3 cellular contexts compared by ENCODE assay signal in the genomic region with DNA sequence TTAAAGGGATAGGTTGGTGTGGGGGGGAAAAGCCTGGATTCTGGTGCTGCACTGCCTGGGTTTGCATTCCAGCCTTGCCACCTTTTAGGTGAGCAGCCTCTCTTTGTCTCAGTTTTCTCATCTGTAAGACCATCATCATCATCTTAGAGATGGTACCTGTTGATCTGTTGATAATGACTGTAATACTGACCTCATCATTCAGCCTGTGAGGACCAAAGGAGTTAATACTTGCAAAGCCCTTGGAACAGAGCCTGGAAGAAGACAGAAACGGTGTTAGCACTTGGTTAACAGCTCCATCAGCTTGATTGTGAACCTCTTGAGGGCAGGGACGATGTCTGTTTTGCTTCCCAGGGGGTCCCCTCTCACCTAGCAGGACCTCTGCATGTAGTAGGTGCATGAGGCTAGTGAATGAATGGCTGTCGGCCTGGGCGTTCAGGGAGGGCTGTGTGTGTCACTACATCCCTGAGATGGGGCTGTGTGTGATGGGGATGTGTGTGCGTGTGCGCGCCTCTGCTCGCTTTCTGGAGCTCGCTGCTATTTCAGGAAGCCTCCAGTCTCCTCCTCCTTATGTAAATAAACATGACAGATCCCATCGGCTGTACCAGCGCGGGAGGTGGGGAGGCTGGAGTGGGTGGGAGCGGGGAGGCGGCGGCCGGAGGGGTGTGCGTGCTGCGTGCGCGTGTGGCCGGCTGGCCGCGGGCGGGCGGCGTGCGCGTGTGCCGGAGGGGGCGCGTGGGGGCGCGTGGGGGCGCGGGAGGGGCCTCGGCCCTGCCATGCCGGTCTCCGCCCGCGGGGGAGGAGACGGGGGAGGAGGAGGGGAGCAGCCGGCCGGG.
TF ChIP-seq lines count a peak whose summit lies in the region.

No MANE protein-coding gene starts in this region.

TF ChIP-seq in IMR-90, 13 proteins besides CTCF, POLR2A, EP300 and RAD21:
- no peak for TF ChIP-seq RFX5 (IDR thresholded peaks at IDR 0.05; ENCODE audit: low read depth, low read length)
- TF ChIP-seq CHD1 (IDR thresholded peaks at IDR 0.05; ENCODE audit: low read depth, low read length): no peak
- peak; percentile 49; the same call in 1 of the 2 replicates for TF ChIP-seq BHLHE40 (IDR thresholded peaks at IDR 0.05; ENCODE audit: low read depth, low read length)
- TF ChIP-seq RCOR1 (IDR thresholded peaks at IDR 0.05; ENCODE audit: insufficient replicate concordance, low read length): no peak
- peak; percentile 73; the same call in 1 of the 2 replicates for TF ChIP-seq MXI1 (IDR thresholded peaks at IDR 0.05; ENCODE audit: borderline replicate concordance, low read depth, low read length)
- peak; percentile 80; the same call in 1 of the 2 replicates for TF ChIP-seq MAZ (IDR thresholded peaks at IDR 0.05; ENCODE audit: borderline replicate concordance, low read depth, low read length)
- TF ChIP-seq, protein P1, sequence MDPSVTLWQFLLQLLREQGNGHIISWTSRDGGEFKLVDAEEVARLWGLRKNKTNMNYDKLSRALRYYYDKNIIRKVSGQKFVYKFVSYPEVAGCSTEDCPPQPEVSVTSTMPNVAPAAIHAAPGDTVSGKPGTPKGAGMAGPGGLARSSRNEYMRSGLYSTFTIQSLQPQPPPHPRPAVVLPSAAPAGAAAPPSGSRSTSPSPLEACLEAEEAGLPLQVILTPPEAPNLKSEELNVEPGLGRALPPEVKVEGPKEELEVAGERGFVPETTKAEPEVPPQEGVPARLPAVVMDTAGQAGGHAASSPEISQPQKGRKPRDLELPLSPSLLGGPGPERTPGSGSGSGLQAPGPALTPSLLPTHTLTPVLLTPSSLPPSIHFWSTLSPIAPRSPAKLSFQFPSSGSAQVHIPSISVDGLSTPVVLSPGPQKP (IDR thresholded peaks at IDR 0.05; ENCODE audit: borderline replicate concordance, low read depth, low read length): no peak

TF ChIP-seq in SK-N-SH treated with all-trans-retinoic acid at 6 μM for 48 hours, 23 proteins besides CTCF, POLR2A, EP300 and RAD21:
- TF ChIP-seq ZFP3 (CRISPR knock-in tag; IDR thresholded peaks at IDR 0.05) (no peak), ZFP30 (CRISPR knock-in tag; IDR thresholded peaks at IDR 0.05) (no peak), ZNF565 (CRISPR knock-in tag; conservative IDR thresholded peaks at IDR 0.05; ENCODE audit: low read depth) (no peak), CSDC2 (CRISPR knock-in tag; IDR thresholded peaks at IDR 0.05) (no peak), RARB (CRISPR knock-in tag; IDR thresholded peaks at IDR 0.05) (no peak), TCF4 (CRISPR knock-in tag; IDR thresholded peaks at IDR 0.05; ENCODE audit: borderline replicate concordance) (no peak), SNAI2 (CRISPR knock-in tag; IDR thresholded peaks at IDR 0.05) (no peak), ZNF8 (CRISPR knock-in tag; IDR thresholded peaks at IDR 0.05) (no peak), BACH2 (CRISPR knock-in tag; IDR thresholded peaks at IDR 0.05; ENCODE audit: borderline replicate concordance) (no peak)
- TF ChIP-seq, protein P2, sequence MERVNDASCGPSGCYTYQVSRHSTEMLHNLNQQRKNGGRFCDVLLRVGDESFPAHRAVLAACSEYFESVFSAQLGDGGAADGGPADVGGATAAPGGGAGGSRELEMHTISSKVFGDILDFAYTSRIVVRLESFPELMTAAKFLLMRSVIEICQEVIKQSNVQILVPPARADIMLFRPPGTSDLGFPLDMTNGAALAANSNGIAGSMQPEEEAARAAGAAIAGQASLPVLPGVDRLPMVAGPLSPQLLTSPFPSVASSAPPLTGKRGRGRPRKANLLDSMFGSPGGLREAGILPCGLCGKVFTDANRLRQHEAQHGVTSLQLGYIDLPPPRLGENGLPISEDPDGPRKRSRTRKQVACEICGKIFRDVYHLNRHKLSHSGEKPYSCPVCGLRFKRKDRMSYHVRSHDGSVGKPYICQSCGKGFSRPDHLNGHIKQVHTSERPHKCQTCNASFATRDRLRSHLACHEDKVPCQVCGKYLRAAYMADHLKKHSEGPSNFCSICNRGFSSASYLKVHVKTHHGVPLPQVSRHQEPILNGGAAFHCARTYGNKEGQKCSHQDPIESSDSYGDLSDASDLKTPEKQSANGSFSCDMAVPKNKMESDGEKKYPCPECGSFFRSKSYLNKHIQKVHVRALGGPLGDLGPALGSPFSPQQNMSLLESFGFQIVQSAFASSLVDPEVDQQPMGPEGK (CRISPR knock-in tag; IDR thresholded peaks at IDR 0.05; ENCODE audit: borderline replicate concordance): no peak
- TF ChIP-seq, protein P3, sequence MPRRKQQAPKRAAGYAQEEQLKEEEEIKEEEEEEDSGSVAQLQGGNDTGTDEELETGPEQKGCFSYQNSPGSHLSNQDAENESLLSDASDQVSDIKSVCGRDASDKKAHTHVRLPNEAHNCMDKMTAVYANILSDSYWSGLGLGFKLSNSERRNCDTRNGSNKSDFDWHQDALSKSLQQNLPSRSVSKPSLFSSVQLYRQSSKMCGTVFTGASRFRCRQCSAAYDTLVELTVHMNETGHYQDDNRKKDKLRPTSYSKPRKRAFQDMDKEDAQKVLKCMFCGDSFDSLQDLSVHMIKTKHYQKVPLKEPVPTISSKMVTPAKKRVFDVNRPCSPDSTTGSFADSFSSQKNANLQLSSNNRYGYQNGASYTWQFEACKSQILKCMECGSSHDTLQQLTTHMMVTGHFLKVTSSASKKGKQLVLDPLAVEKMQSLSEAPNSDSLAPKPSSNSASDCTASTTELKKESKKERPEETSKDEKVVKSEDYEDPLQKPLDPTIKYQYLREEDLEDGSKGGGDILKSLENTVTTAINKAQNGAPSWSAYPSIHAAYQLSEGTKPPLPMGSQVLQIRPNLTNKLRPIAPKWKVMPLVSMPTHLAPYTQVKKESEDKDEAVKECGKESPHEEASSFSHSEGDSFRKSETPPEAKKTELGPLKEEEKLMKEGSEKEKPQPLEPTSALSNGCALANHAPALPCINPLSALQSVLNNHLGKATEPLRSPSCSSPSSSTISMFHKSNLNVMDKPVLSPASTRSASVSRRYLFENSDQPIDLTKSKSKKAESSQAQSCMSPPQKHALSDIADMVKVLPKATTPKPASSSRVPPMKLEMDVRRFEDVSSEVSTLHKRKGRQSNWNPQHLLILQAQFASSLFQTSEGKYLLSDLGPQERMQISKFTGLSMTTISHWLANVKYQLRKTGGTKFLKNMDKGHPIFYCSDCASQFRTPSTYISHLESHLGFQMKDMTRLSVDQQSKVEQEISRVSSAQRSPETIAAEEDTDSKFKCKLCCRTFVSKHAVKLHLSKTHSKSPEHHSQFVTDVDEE (CRISPR knock-in tag; IDR thresholded peaks at IDR 0.05): no peak
- TF ChIP-seq, protein P4, sequence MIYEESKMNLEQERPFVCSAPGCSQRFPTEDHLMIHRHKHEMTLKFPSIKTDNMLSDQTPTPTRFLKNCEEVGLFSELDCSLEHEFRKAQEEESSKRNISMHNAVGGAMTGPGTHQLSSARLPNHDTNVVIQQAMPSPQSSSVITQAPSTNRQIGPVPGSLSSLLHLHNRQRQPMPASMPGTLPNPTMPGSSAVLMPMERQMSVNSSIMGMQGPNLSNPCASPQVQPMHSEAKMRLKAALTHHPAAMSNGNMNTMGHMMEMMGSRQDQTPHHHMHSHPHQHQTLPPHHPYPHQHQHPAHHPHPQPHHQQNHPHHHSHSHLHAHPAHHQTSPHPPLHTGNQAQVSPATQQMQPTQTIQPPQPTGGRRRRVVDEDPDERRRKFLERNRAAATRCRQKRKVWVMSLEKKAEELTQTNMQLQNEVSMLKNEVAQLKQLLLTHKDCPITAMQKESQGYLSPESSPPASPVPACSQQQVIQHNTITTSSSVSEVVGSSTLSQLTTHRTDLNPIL (CRISPR knock-in tag; IDR thresholded peaks at IDR 0.05; ENCODE audit: low read depth): no peak
- TF ChIP-seq, protein P5, sequence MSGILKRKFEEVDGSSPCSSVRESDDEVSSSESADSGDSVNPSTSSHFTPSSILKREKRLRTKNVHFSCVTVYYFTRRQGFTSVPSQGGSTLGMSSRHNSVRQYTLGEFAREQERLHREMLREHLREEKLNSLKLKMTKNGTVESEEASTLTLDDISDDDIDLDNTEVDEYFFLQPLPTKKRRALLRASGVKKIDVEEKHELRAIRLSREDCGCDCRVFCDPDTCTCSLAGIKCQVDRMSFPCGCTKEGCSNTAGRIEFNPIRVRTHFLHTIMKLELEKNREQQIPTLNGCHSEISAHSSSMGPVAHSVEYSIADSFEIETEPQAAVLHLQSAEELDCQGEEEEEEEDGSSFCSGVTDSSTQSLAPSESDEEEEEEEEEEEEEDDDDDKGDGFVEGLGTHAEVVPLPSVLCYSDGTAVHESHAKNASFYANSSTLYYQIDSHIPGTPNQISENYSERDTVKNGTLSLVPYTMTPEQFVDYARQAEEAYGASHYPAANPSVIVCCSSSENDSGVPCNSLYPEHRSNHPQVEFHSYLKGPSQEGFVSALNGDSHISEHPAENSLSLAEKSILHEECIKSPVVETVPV (CRISPR knock-in tag; IDR thresholded peaks at IDR 0.05): no peak
TF ChIP-seq in SK-N-SH treated with all-trans-retinoic acid at 6 μM for 48 hours: peak in this region for 0.

TF ChIP-seq in HepG2, 621 proteins besides CTCF, POLR2A, EP300 and RAD21:
- TF ChIP-seq GABPB1 (CRISPR knock-in tag; IDR thresholded peaks at IDR 0.05) (no peak), FOXA3 (CRISPR knock-in tag; IDR thresholded peaks at IDR 0.05) (peak; percentile 64), FOXA1 (IDR thresholded peaks at IDR 0.05) (no peak), FOXA1 (CRISPR knock-in tag; IDR thresholded peaks at IDR 0.05) (peak; percentile 57), SPEN (CRISPR knock-in tag; IDR thresholded peaks at IDR 0.05; ENCODE audit: low read depth) (0 out of 2 replicates have a peak, but pooled peaks have one; percentile 14), SAP130 (CRISPR knock-in tag; IDR thresholded peaks at IDR 0.05; ENCODE audit: low read depth) (peak; percentile 57)
